In the genomic region with DNA sequence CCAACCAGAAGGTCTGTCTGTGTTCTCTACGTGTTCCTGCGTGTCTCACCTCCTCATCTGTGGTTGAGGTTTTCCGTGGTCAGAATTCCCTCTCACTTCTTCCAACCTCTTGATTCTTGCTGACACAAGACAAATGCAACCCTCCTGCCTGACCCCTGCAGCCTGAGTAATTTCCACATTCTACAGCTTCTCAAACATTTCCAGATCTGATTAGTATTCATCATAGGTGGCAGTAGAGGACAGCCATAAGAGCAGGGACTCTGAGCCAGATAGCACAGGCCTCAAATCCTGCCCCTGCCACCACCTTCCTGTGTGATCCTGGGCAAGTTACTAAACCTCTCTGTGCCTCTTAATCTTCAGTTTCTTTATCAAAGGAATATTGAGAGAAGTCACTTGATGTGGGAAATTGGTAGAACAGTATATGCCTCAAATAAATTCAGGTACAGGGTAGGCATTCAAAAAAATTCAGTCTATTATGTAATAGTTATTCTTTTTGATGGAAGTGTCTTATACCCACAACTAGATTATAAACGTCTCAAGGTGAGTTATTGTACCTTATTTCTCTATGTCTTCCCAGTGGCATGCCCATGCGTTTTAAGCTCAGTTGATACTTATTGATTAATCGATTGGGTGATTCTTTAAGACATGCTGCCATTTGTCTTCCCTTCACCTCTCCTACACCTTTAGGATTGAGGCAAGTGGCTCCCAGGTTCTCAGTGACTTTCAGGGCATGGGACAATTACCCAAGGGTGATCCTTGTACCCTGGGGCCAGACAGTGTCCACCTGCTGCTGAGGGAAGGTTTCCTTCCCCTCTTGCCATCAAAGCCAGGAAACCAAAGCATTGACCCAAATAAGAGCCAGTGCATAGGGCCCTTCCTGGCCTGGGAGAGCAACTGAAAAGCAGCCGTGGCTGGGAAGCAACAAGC, we compare ENCODE assay signal across 15 cellular contexts. TPM values are rescaled to one million over a fixed set of nuclear protein-coding genes. Genes with fewer than 3 reads are reported as not detected.
DNase-seq lines count a peak whose midpoint lies in the region; ATAC-seq and TF ChIP-seq lines count a peak whose summit lies in the region.
"Had no signal": no experiment of that assay in that cellular context is flagged by ENCODE, and none has a peak within 500 bp of the region (broad histone marks: within the 10 kb centered on the region; RNA-seq: fewer than 3 reads in every experiment).

No MANE protein-coding gene starts in this region.

- CTCF ChIA-PET in IMR-90 (lab: Yijun Ruan, JAX) (interaction anchor here (0.6 kb wide), 1 partner anchor 680 kb away, joined by 3 read pairs; no protein-coding TSS in a partner anchor), activated B cell treated with CpG ODN at 0.5 μM for 24 hours (lab: Charles Lee) (interaction anchor here (0.6 to 8.8 kb wide), 13 partner anchors 9 to 87 kb away, joined by 3 to 144 read pairs (median 5); no protein-coding TSS in a partner anchor)

- peaks cover 24% of the 10 kb centered on the region for H3K4me1 Mint-ChIP-seq in activated B cell treated with CpG ODN at 0.5 μM for 24 hours
- H3K4me1 Mint-ChIP-seq in naive B cell, result peaks cover 48 to 61% (median 55%) of the 10 kb centered on the region in 3 donors

- H3K79me1 ChIP-seq in IMR-90 (ENCODE audit: low read depth in 1 of 2, low read length in 2 of 2), result no peaks in the 10 kb centered on the region

- WGBS in IMR-90 (ENCODE audit: extremely low coverage in 2 of 2, insufficient read length in 1 of 2), 2 experiments, result 77% methylated on average over 3 of the region's 7 CpGs; no CpG with 5 or more reads in 1 of the 2 experiments

- no peak overlapping the region for H3K4me3 ChIP-seq in IMR-90 (ENCODE audit: insufficient read depth, low read depth, low read length)
- H3K4me3 ChIP-seq: smooth muscle cell, upper lobe of left lung had no signal

- no peak overlapping the region for H3K18ac ChIP-seq in IMR-90 (ENCODE audit: low read depth, low read length)

- no peaks in the 10 kb centered on the region for H3K36me3 ChIP-seq in IMR-90 (ENCODE audit: control insufficient read depth, insufficient read depth, low read length)
- H3K36me3 ChIP-seq: brain microvascular endothelial cell, neutrophil, upper lobe of left lung had no signal

- H3K27ac ChIP-seq in IMR-90 (ENCODE audit: insufficient read depth, low read length), result no peak overlapping the region
- H3K27ac ChIP-seq: brain microvascular endothelial cell, neutrophil, upper lobe of left lung had no signal

- no peak overlapping the region for H4K5ac ChIP-seq in IMR-90 (ENCODE audit: low read depth, low read length)

- TF ChIP-seq POLR2A in IMR-90 (IDR thresholded peaks at IDR 0.05; ENCODE audit: low read depth, low read length), result no peak

- no peak overlapping the region for H3K23ac ChIP-seq in IMR-90 (ENCODE audit: low read depth, low read length)

- ATAC-seq in IMR-90 (ENCODE audit: low read depth) (no peak), activated B cell treated with CpG ODN at 0.5 μM for 24 hours (ENCODE audit: low read depth) (peak; percentile 51), naive B cell (ENCODE audit: low read depth in 2 of 2) (peak; percentile 43 to 55), esophagus mucosa (no peak), GM21619 (IDR thresholded peaks at IDR 0.05; ENCODE audit: unreplicated experiment) (no peak), HG02938 (IDR thresholded peaks at IDR 0.05; ENCODE audit: unreplicated experiment) (no peak)

- peaks cover 30% of the 10 kb centered on the region for H3K27me3 ChIP-seq in IMR-90 (ENCODE audit: control insufficient read depth, insufficient read depth, low read length)
- H3K27me3 ChIP-seq: brain microvascular endothelial cell, neutrophil, upper lobe of left lung had no signal

- H2AK5ac ChIP-seq in IMR-90 (ENCODE audit: low read depth, low read length), result no peak overlapping the region

- TF ChIP-seq CTCF in IMR-90 (conservative IDR thresholded peaks at IDR 0.05; ENCODE audit: low read depth, low read length) (0 out of 2 replicates have a peak, but pooled peaks have one; percentile 2), activated B cell treated with CpG ODN at 0.5 μM for 24 hours (IDR thresholded peaks at IDR 0.05) (no peak)

- no peak overlapping the region for H4K8ac ChIP-seq in IMR-90 (ENCODE audit: low read depth in 2 of 2, low read length in 2 of 2)

- H4K20me1 ChIP-seq in IMR-90 (ENCODE audit: insufficient read depth, low read length), result no peaks in the 10 kb centered on the region

- H3K36me3 Mint-ChIP-seq in activated B cell treated with CpG ODN at 0.5 μM for 24 hours (ENCODE audit: low read depth), result peaks cover 43% of the 10 kb centered on the region
- peaks cover 34 to 36% of the 10 kb centered on the region in 2 donors for H3K36me3 Mint-ChIP-seq in naive B cell

- H3K4me1 ChIP-seq in IMR-90 (ENCODE audit: control insufficient read depth, insufficient read depth, low read length), result no peaks in the 10 kb centered on the region

- no TSS peak for BruUV-seq in IMR-90 (replicated peaks; lab: Mats Ljungman, UMichigan)

- H2BK5ac ChIP-seq in IMR-90 (ENCODE audit: low read depth, low read length, poor library complexity, severe bottlenecking), result no peak overlapping the region

- no peak overlapping the region for H3K4me3 Mint-ChIP-seq in activated B cell treated with CpG ODN at 0.5 μM for 24 hours
- H3K4me3 Mint-ChIP-seq in naive B cell, result peak overlapping the region in 2 of 8 donors; percentile 15 to 77
- H3K4me3 Mint-ChIP-seq: HFFc6 had no signal

- no peak overlapping the region for H3K9ac ChIP-seq in IMR-90 (ENCODE audit: low read depth, low read length)

- dilution Hi-C loops in IMR-90 (cut with HindIII; ENCODE audit: low sequenced_read_pairs, unreplicated experiment), result no loop called here

- in situ Hi-C loops in IMR-90 (cut with MboI; ENCODE audit: low sequenced_read_pairs), result no loop called here

- H3K9me3 Mint-ChIP-seq in activated B cell treated with CpG ODN at 0.5 μM for 24 hours (no peaks in the 10 kb centered on the region), naive B cell (no peaks in the 10 kb centered on the region)
- H3K9me3 Mint-ChIP-seq: HFFc6 had no signal

- TF ChIP-seq RAD21 in IMR-90 (IDR thresholded peaks at IDR 0.05; ENCODE audit: low read length), result no peak

- H3K9me3 ChIP-seq in IMR-90 (ENCODE audit: control insufficient read depth, insufficient read depth, low read length), result no peaks in the 10 kb centered on the region
- H3K9me3 ChIP-seq: neutrophil, upper lobe of left lung had no signal

- no peak overlapping the region for H3K56ac ChIP-seq in IMR-90 (ENCODE audit: extremely low read depth, insufficient read depth, low read length)

- H2AK9ac ChIP-seq in IMR-90 (replicated peaks; ENCODE audit: low read depth, low read length, poor library complexity), result no peak overlapping the region

- H3K27ac Mint-ChIP-seq in activated B cell treated with CpG ODN at 0.5 μM for 24 hours (no peak overlapping the region), naive B cell (peak overlapping the region in 1 of 6 donors; percentile 44)
- H3K27ac Mint-ChIP-seq: HFFc6 had no signal

- no peak overlapping the region for H3K14ac ChIP-seq in IMR-90 (replicated peaks; ENCODE audit: low read depth, low read length)

- H2BK20ac ChIP-seq in IMR-90 (ENCODE audit: low read depth, low read length), result no peak overlapping the region

- intact Hi-C loops in IMR-90 (cut with micrococcal nuclease), result no loop called here
- intact Hi-C loops in activated B cell treated with CpG ODN at 0.5 μM for 24 hours (cut with micrococcal nuclease), result loop anchor here (1.0 to 2.0 kb wide), 3 partner anchors 64 to 77 kb away; no protein-coding TSS in a partner anchor

- H3K4me2 ChIP-seq in IMR-90 (ENCODE audit: low read depth, low read length), result no peak overlapping the region
- H3K4me2 ChIP-seq: smooth muscle cell had no signal

- no peak overlapping the region for H2BK15ac ChIP-seq in IMR-90 (ENCODE audit: low read depth, low read length)

- no peak overlapping the region for H2BK120ac ChIP-seq in IMR-90 (ENCODE audit: low read depth, low read length)

- no peak overlapping the region for H4K91ac ChIP-seq in IMR-90 (ENCODE audit: insufficient read depth, low read depth, low read length)

- no peak overlapping the region for H3K4ac ChIP-seq in IMR-90 (ENCODE audit: low read depth, low read length)

- POLR2A ChIA-PET in IMR-90 (lab: Charles Lee; ENCODE audit: unreplicated experiment) (no interaction called here), activated B cell treated with CpG ODN at 0.5 μM for 24 hours (lab: Charles Lee) (interaction anchor here (0.5 to 8.1 kb wide), 7 partner anchors 10 to 69 kb away, joined by 3 to 95 read pairs (median 7); partner anchors contain the start of gene POU2AF1)

- DNase-seq in NCI-H1092 treated with DMSO at 0.1 percent for 48 hours (lab: John Stamatoyannopoulos, UW), result peak; percentile 20
- DNase-seq in NCI-H1092 (lab: John Stamatoyannopoulos, UW), result no peak
- DNase-seq in IMR-90, result no peak
- DNase-seq in activated B cell treated with CpG ODN at 0.5 μM for 24 hours, result no peak
- no peak for DNase-seq in naive B cell
- DNase-seq: brain microvascular endothelial cell, HFFc6, Kasumi-1, NCI-H446 had no signal

- H2AFZ ChIP-seq in IMR-90 (replicated peaks; ENCODE audit: low read length, poor library complexity), result no peak overlapping the region

- no peaks in the 10 kb centered on the region; the same call in 1 of the 2 replicates for H3K9me1 ChIP-seq in IMR-90 (ENCODE audit: insufficient read depth, low read length)

- H3K27me3 Mint-ChIP-seq in activated B cell treated with CpG ODN at 0.5 μM for 24 hours (no peaks in the 10 kb centered on the region), naive B cell (no peaks in the 10 kb centered on the region)

TF ChIP-seq in IMR-90, 13 proteins besides CTCF, POLR2A, EP300 and RAD21 (continues in another document):
- TF ChIP-seq MAFK (IDR thresholded peaks at IDR 0.05; ENCODE audit: low read depth, low read length), result no peak
- no peak for TF ChIP-seq MAZ (IDR thresholded peaks at IDR 0.05; ENCODE audit: borderline replicate concordance, low read depth, low read length)
- no peak for TF ChIP-seq CEBPB (IDR thresholded peaks at IDR 0.05; ENCODE audit: low read depth, low read length)
- TF ChIP-seq MXI1 (IDR thresholded peaks at IDR 0.05; ENCODE audit: borderline replicate concordance, low read depth, low read length), result no peak
- no peak for TF ChIP-seq RCOR1 (IDR thresholded peaks at IDR 0.05; ENCODE audit: insufficient replicate concordance, low read length)
- TF ChIP-seq RFX5 (IDR thresholded peaks at IDR 0.05; ENCODE audit: low read depth, low read length), result no peak
- no peak for TF ChIP-seq BHLHE40 (IDR thresholded peaks at IDR 0.05; ENCODE audit: low read depth, low read length)
- TF ChIP-seq NFE2L2 (IDR thresholded peaks at IDR 0.05; ENCODE audit: low read depth, low read length), result no peak
- TF ChIP-seq FOS (IDR thresholded peaks at IDR 0.05; ENCODE audit: low read depth, low read length), result no peak

RNA-seq across cellular contexts. Expression of gene POU2AF1, which starts 19.6 kb away (rescaled TPM):
- total RNA-seq in IMR-90 (2012; rRNA removed) (not detected in 2 replicates), activated B cell treated with CpG ODN at 0.5 μM for 24 hours (141 and 155 TPM in 2 replicates), esophagus mucosa (2.6 TPM)
- polyA plus RNA-seq in IMR-90 (2012; rRNA removed) (not detected in 2 replicates), naive B cell (ENCODE audit: low read depth in 6 of 6) (100 to 1,000 TPM in 2 of 6 donors, 10 to 100 TPM in 4; 63.6 to 114 (median 89.3) TPM)
- polyA plus RNA-seq in IMR-90 (2012; cell fraction: cytosol; rRNA removed), result not detected in 2 replicates
- 0.02 TPM in 1 of 2 replicates, not detected in the other for polyA plus RNA-seq in IMR-90 (2012; cell fraction: nucleus; rRNA removed; ENCODE audit: low replicate concordance)
- total RNA-seq: HFFc6, smooth muscle cell had no signal
- polyA plus RNA-seq: smooth muscle cell had no signal

Comparison
In these comparisons a context has a peak if more than half of its experiments do, and no peak if none do; other contexts are left out.
1. ATAC-seq: peak in activated B cell treated with CpG ODN at 0.5 μM for 24 hours (single experiment) and naive B cell (2 of 2); none in IMR-90 (single experiment), esophagus mucosa (single experiment), GM21619 (single experiment) and HG02938 (single experiment).
2. RNA of gene POU2AF1, which starts 19.6 kb away (total RNA-seq): 141 to 155 TPM in activated B cell treated with CpG ODN at 0.5 μM for 24 hours; 2.6 TPM in esophagus mucosa (single experiment) and not detected in IMR-90; every median in the first group is over 10 times any median in the second.